Comparison of ENCODE assay signal across 11 cellular contexts in genomic region chr11:117172678-117173421, GRCh38. TPM values are rescaled to one million over a fixed set of nuclear protein-coding genes. Genes with fewer than 3 reads are reported as not detected.
DNase-seq lines count a peak whose midpoint lies in the region; ATAC-seq and TF ChIP-seq lines count a peak whose summit lies in the region.
"Had no signal": no experiment of that assay in that cellular context is flagged by ENCODE, and none has a peak within 500 bp of the region (broad histone marks: within the 10 kb centered on the region; RNA-seq: fewer than 3 reads in every experiment).

No MANE protein-coding gene starts in this region.

- no peak for TF ChIP-seq EP300 in stomach (IDR thresholded peaks at IDR 0.05)

- no peak overlapping the region for H3K4me3 Mint-ChIP-seq in chondrocyte (ENCODE audit: unreplicated experiment)
- H3K4me3 Mint-ChIP-seq: activated CD4-positive, alpha-beta memory T cell treated with anti-CD3 and anti-CD28 coated beads for 36 hours had no signal

- no peaks in the 10 kb centered on the region for H3K9me3 ChIP-seq in stomach

- H3K9me3 Mint-ChIP-seq in chondrocyte (ENCODE audit: low read depth), result no peaks in the 10 kb centered on the region
- H3K9me3 Mint-ChIP-seq: activated CD4-positive, alpha-beta memory T cell treated with anti-CD3 and anti-CD28 coated beads for 36 hours had no signal

- no peaks in the 10 kb centered on the region for H3K27me3 ChIP-seq in stomach

- H3K27ac ChIP-seq in stomach, result peak overlapping the region in 4 of 5 donors; percentile 43 to 99 (median 48)
- H3K27ac ChIP-seq: 22Rv1 had no signal

- ATAC-seq in HG03439 (IDR thresholded peaks at IDR 0.05; ENCODE audit: unreplicated experiment), result no peak
- ATAC-seq in HG03097 (IDR thresholded peaks at IDR 0.05; ENCODE audit: low FRiP score, unreplicated experiment), result no peak

- peaks cover 16 to 66% (median 44%) of the 10 kb centered on the region in 4 donors for H3K4me1 ChIP-seq in stomach

- 59 to 71% (median 62%) methylated on average over 14 of the region's 14 CpGs for WGBS in stomach, 5 donors

- peak overlapping the region; percentile 60 for H3K27ac Mint-ChIP-seq in chondrocyte (ENCODE audit: unreplicated experiment)

- no peaks in the 10 kb centered on the region for H3K27me3 Mint-ChIP-seq in chondrocyte (ENCODE audit: low read depth)
- H3K27me3 Mint-ChIP-seq: activated CD4-positive, alpha-beta memory T cell treated with anti-CD3 and anti-CD28 coated beads for 36 hours had no signal

- intact Hi-C loops in stomach (cut with DNase I; ENCODE audit: low total_unique reads), result no loop called here

- peaks cover 5 to 41% (median 36%) of the 10 kb centered on the region in 4 donors for H3K36me3 ChIP-seq in stomach

- no peak for TF ChIP-seq POLR2A in stomach (IDR thresholded peaks at IDR 0.05)

- H3K36me3 Mint-ChIP-seq in chondrocyte (ENCODE audit: low read depth), result peaks cover 12% of the 10 kb centered on the region

- TF ChIP-seq CTCF in chondrocyte (IDR thresholded peaks at IDR 0.05) (no peak), stomach (IDR thresholded peaks at IDR 0.05) (no peak)

- H3K4me1 Mint-ChIP-seq in chondrocyte (ENCODE audit: low read depth), result peaks cover 21% of the 10 kb centered on the region

- peak; percentile 50 for DNase-seq in NCI-H82 (lab: John Stamatoyannopoulos, UW)
- no peak for DNase-seq in NCI-H82 treated with DMSO at 0.1 percent for 48 hours (lab: John Stamatoyannopoulos, UW; ENCODE audit: unreplicated experiment)
- DNase-seq in chondrocyte (ENCODE audit: low spot score), result peak; percentile 27
- DNase-seq in left kidney (ENCODE audit: low read depth, low spot score), result peak; percentile 83
- peak; percentile 24 for DNase-seq in stomach
- DNase-seq in NAMALWA (ENCODE audit: low spot score), result no peak
- DNase-seq: activated CD4-positive, alpha-beta memory T cell treated with anti-CD3 and anti-CD28 coated beads for 36 hours; MM.1S had no signal

- H3K4me3 ChIP-seq in stomach, result no peak overlapping the region

RNA-seq across cellular contexts. Expression of gene SIDT2, which starts 5.7 kb away (rescaled TPM):
- total RNA-seq in chondrocyte (32.4 to 42.5 TPM (median 38.8 TPM) in 3 replicates), stomach (100 to 1,000 TPM in 3 of 5 donors, 10 to 100 TPM in 2; 15.1 to 310 (median 132) TPM)
- polyA plus RNA-seq in stomach, result 10 to 100 TPM; 16.9 to 39.4 (median 24.3) TPM

RNA-seq across cellular contexts. Expression of gene TAGLN, which starts 26.3 kb away (rescaled TPM):
- total RNA-seq in chondrocyte (854 to 4,666 TPM (median 4,556 TPM) in 3 replicates), stomach (1,000 to 10,000 TPM in 4 of 5 donors, 100 to 1,000 TPM in 1; 730 to 3,801 (median 2,320) TPM)
- 1,000 to 10,000 TPM in 2 of 3 donors, 100 to 1,000 TPM in 1; 575 to 2,971 (median 1,072) TPM for polyA plus RNA-seq in stomach

RNA-seq across cellular contexts. Expression of gene PAFAH1B2, which starts 28.8 kb away (rescaled TPM):
- total RNA-seq in chondrocyte (85.4 to 98.0 TPM (median 90.5 TPM) in 3 replicates), stomach (100 to 1,000 TPM in 1 of 5 donors, 10 to 100 TPM in 4; 31.9 to 174 (median 63.0) TPM)
- polyA plus RNA-seq in stomach, result 10 to 100 TPM; 14.9 to 30.7 (median 27.5) TPM

RNA-seq across cellular contexts. Expression of gene PCSK7, which starts 59.0 kb away (rescaled TPM):
- total RNA-seq in chondrocyte (42.8 to 71.0 TPM (median 43.0 TPM) in 3 replicates), stomach (100 to 1,000 TPM in 3 of 5 donors, 10 to 100 TPM in 2; 64.8 to 232 (median 139) TPM)
- 10 to 100 TPM; 14.1 to 23.6 (median 20.4) TPM for polyA plus RNA-seq in stomach

RNA-seq across cellular contexts. Expression of gene RNF214, which starts 59.6 kb away (rescaled TPM):
- total RNA-seq in chondrocyte (21.8 to 26.1 TPM (median 24.7 TPM) in 3 replicates), stomach (10 to 100 TPM in 4 of 5 donors, 1 to 10 TPM in 1; 6.7 to 21.6 (median 13.8) TPM)
- polyA plus RNA-seq in stomach, result 10 to 100 TPM in 1 of 3 donors, 1 to 10 TPM in 2; 6.8 to 11.2 (median 8.0) TPM

Comparison
In these comparisons a context has a peak if more than half of its experiments do, and no peak if none do; other contexts are left out.
1. DNase-seq: peak in NCI-H82 (single experiment), chondrocyte (single experiment), left kidney (single experiment) and stomach (single experiment); none in NCI-H82 treated with DMSO at 0.1 percent for 48 hours (single experiment) and NAMALWA (single experiment).